ENCODE assay signal across 1 cellular context in the genomic region with DNA sequence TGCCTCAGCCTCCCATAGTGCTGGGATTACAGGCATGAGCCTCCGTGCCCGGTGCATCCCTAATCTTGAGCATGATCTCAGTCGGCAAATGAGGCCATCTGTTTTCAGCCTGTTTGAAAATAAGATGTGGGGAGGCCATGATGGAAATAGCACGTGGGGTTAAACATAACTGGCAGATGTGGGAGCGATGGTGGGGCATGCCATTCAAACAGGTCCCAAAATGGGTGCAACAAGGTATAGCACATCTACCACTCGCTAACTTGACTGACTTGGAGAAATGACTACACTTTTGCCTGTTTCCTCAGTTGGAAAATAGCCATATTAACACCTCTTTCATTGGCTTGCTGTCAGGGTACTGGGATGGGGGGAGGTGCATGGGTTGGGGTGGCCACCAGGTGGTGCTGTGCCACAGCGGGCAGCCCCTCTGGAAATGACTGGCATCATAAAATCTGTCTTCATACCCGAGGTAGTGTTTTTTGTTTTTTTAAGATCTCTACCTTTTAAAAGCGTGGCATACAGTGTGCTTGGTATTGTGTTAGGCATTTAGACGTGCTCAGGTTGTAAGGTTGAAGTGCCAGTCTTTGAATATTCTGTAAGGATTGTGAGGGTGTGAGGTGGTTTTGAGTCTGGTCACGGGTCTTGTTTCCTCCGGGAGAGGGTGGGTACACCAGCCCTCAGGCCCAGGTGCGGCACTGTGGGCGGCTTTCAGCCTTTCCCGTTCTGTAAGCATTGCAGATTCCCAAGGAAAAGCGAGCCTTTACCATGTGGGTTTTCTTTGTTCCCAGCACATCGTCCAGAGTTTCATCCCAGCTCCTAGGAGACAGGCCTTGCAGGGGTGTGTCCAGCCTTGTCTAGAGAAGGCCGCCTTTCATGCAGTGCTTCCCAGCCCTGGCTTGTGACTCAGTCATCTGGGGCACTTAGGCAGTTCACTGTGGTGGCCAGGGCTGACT.
TF ChIP-seq lines count a peak whose summit lies in the region.

No MANE protein-coding gene starts in this region.

TF ChIP-seq in HepG2, 621 proteins besides CTCF, POLR2A, EP300 and RAD21 (continued from another document and continues in another):
- TF ChIP-seq, protein P1, sequence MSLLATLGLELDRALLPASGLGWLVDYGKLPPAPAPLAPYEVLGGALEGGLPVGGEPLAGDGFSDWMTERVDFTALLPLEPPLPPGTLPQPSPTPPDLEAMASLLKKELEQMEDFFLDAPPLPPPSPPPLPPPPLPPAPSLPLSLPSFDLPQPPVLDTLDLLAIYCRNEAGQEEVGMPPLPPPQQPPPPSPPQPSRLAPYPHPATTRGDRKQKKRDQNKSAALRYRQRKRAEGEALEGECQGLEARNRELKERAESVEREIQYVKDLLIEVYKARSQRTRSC (CRISPR knock-in tag; IDR thresholded peaks at IDR 0.05; ENCODE audit: low read depth): no peak
- no peak for TF ChIP-seq ZNF337 (CRISPR knock-in tag; IDR thresholded peaks at IDR 0.05; ENCODE audit: borderline replicate concordance, low read depth)
- no peak for TF ChIP-seq ZNF350 (CRISPR knock-in tag; IDR thresholded peaks at IDR 0.05; ENCODE audit: borderline replicate concordance, low read depth)
- no peak for TF ChIP-seq ZMAT3 (CRISPR knock-in tag; conservative IDR thresholded peaks at IDR 0.05)
- TF ChIP-seq ZZZ3 (CRISPR knock-in tag; IDR thresholded peaks at IDR 0.05; ENCODE audit: borderline replicate concordance): no peak
- no peak for TF ChIP-seq CREB1 (IDR thresholded peaks at IDR 0.05)
- TF ChIP-seq CREB1 (CRISPR knock-in tag; IDR thresholded peaks at IDR 0.05): no peak
- TF ChIP-seq IRF2 (CRISPR knock-in tag; IDR thresholded peaks at IDR 0.05): no peak
- no peak for TF ChIP-seq ZNF564 (CRISPR knock-in tag; IDR thresholded peaks at IDR 0.05)
- TF ChIP-seq, protein P2, sequence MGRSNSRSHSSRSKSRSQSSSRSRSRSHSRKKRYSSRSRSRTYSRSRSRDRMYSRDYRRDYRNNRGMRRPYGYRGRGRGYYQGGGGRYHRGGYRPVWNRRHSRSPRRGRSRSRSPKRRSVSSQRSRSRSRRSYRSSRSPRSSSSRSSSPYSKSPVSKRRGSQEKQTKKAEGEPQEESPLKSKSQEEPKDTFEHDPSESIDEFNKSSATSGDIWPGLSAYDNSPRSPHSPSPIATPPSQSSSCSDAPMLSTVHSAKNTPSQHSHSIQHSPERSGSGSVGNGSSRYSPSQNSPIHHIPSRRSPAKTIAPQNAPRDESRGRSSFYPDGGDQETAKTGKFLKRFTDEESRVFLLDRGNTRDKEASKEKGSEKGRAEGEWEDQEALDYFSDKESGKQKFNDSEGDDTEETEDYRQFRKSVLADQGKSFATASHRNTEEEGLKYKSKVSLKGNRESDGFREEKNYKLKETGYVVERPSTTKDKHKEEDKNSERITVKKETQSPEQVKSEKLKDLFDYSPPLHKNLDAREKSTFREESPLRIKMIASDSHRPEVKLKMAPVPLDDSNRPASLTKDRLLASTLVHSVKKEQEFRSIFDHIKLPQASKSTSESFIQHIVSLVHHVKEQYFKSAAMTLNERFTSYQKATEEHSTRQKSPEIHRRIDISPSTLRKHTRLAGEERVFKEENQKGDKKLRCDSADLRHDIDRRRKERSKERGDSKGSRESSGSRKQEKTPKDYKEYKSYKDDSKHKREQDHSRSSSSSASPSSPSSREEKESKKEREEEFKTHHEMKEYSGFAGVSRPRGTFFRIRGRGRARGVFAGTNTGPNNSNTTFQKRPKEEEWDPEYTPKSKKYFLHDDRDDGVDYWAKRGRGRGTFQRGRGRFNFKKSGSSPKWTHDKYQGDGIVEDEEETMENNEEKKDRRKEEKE (IDR thresholded peaks at IDR 0.05): no peak
- TF ChIP-seq MAZ (IDR thresholded peaks at IDR 0.05; ENCODE audit: borderline replicate concordance, low read depth, low read length): peak; percentile 8; the same call in 1 of the 2 replicates
- no peak for TF ChIP-seq MAZ (CRISPR knock-in tag; IDR thresholded peaks at IDR 0.05; ENCODE audit: low read depth)
- no peak for TF ChIP-seq PHF21A (CRISPR knock-in tag; IDR thresholded peaks at IDR 0.05)
- no peak for TF ChIP-seq CHCHD3 (CRISPR knock-in tag; IDR thresholded peaks at IDR 0.05)
- no peak for TF ChIP-seq CEBPB (IDR thresholded peaks at IDR 0.05; ENCODE audit: borderline replicate concordance, low read depth, low read length)
- peak; percentile 50; the same call in 1 of the 2 replicates for TF ChIP-seq RBFOX2 (IDR thresholded peaks at IDR 0.05; ENCODE audit: low read depth, low read length)
- TF ChIP-seq ZNF776 (CRISPR knock-in tag; IDR thresholded peaks at IDR 0.05): no peak
- TF ChIP-seq SRSF1 (optimal IDR thresholded peaks at IDR 0.05; ENCODE audit: low read depth, low read length): no peak
- no peak for TF ChIP-seq GTF3A (CRISPR knock-in tag; conservative IDR thresholded peaks at IDR 0.05)
- TF ChIP-seq ZFP90 (CRISPR knock-in tag; IDR thresholded peaks at IDR 0.05; ENCODE audit: borderline replicate concordance): no peak
- TF ChIP-seq, protein P3, sequence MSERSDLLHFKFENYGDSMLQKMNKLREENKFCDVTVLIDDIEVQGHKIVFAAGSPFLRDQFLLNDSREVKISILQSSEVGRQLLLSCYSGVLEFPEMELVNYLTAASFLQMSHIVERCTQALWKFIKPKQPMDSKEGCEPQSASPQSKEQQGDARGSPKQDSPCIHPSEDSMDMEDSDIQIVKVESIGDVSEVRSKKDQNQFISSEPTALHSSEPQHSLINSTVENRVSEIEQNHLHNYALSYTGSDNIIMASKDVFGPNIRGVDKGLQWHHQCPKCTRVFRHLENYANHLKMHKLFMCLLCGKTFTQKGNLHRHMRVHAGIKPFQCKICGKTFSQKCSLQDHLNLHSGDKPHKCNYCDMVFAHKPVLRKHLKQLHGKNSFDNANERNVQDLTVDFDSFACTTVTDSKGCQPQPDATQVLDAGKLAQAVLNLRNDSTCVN (CRISPR knock-in tag; IDR thresholded peaks at IDR 0.05; ENCODE audit: borderline replicate concordance): no peak
- TF ChIP-seq KLF16 (CRISPR knock-in tag; IDR thresholded peaks at IDR 0.05): peak in 1 of 2 experiments; percentile 73; a peak in 1 of 4 replicates
- no peak for TF ChIP-seq ADNP (CRISPR knock-in tag; IDR thresholded peaks at IDR 0.05)
- no peak for TF ChIP-seq HDAC1 (CRISPR knock-in tag; IDR thresholded peaks at IDR 0.05)
- TF ChIP-seq ZNF333 (CRISPR knock-in tag; IDR thresholded peaks at IDR 0.05; ENCODE audit: borderline replicate concordance): no peak
- no peak for TF ChIP-seq RAD51 (IDR thresholded peaks at IDR 0.05; ENCODE audit: borderline replicate concordance)
- TF ChIP-seq ZNF558 (CRISPR knock-in tag; IDR thresholded peaks at IDR 0.05; ENCODE audit: borderline replicate concordance): no peak
- TF ChIP-seq MED13 (CRISPR knock-in tag; IDR thresholded peaks at IDR 0.05): no peak
- TF ChIP-seq, protein P4, sequence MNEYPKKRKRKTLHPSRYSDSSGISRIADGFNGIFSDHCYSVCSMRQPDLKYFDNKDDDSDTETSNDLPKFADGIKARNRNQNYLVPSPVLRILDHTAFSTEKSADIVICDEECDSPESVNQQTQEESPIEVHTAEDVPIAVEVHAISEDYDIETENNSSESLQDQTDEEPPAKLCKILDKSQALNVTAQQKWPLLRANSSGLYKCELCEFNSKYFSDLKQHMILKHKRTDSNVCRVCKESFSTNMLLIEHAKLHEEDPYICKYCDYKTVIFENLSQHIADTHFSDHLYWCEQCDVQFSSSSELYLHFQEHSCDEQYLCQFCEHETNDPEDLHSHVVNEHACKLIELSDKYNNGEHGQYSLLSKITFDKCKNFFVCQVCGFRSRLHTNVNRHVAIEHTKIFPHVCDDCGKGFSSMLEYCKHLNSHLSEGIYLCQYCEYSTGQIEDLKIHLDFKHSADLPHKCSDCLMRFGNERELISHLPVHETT (CRISPR knock-in tag; conservative IDR thresholded peaks at IDR 0.05): no peak
- TF ChIP-seq NCOA5 (CRISPR knock-in tag; IDR thresholded peaks at IDR 0.05): no peak
- no peak for TF ChIP-seq MIXL1 (CRISPR knock-in tag; IDR thresholded peaks at IDR 0.05)
- TF ChIP-seq ZNF737 (CRISPR knock-in tag; IDR thresholded peaks at IDR 0.05; ENCODE audit: borderline replicate concordance): no peak
- TF ChIP-seq SP2 (CRISPR knock-in tag; IDR thresholded peaks at IDR 0.05): no peak; the same call in 1 of the 2 replicates
- TF ChIP-seq, protein P5, sequence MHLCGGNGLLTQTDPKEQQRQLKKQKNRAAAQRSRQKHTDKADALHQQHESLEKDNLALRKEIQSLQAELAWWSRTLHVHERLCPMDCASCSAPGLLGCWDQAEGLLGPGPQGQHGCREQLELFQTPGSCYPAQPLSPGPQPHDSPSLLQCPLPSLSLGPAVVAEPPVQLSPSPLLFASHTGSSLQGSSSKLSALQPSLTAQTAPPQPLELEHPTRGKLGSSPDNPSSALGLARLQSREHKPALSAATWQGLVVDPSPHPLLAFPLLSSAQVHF (CRISPR knock-in tag; IDR thresholded peaks at IDR 0.05): no peak
- TF ChIP-seq, protein P6, sequence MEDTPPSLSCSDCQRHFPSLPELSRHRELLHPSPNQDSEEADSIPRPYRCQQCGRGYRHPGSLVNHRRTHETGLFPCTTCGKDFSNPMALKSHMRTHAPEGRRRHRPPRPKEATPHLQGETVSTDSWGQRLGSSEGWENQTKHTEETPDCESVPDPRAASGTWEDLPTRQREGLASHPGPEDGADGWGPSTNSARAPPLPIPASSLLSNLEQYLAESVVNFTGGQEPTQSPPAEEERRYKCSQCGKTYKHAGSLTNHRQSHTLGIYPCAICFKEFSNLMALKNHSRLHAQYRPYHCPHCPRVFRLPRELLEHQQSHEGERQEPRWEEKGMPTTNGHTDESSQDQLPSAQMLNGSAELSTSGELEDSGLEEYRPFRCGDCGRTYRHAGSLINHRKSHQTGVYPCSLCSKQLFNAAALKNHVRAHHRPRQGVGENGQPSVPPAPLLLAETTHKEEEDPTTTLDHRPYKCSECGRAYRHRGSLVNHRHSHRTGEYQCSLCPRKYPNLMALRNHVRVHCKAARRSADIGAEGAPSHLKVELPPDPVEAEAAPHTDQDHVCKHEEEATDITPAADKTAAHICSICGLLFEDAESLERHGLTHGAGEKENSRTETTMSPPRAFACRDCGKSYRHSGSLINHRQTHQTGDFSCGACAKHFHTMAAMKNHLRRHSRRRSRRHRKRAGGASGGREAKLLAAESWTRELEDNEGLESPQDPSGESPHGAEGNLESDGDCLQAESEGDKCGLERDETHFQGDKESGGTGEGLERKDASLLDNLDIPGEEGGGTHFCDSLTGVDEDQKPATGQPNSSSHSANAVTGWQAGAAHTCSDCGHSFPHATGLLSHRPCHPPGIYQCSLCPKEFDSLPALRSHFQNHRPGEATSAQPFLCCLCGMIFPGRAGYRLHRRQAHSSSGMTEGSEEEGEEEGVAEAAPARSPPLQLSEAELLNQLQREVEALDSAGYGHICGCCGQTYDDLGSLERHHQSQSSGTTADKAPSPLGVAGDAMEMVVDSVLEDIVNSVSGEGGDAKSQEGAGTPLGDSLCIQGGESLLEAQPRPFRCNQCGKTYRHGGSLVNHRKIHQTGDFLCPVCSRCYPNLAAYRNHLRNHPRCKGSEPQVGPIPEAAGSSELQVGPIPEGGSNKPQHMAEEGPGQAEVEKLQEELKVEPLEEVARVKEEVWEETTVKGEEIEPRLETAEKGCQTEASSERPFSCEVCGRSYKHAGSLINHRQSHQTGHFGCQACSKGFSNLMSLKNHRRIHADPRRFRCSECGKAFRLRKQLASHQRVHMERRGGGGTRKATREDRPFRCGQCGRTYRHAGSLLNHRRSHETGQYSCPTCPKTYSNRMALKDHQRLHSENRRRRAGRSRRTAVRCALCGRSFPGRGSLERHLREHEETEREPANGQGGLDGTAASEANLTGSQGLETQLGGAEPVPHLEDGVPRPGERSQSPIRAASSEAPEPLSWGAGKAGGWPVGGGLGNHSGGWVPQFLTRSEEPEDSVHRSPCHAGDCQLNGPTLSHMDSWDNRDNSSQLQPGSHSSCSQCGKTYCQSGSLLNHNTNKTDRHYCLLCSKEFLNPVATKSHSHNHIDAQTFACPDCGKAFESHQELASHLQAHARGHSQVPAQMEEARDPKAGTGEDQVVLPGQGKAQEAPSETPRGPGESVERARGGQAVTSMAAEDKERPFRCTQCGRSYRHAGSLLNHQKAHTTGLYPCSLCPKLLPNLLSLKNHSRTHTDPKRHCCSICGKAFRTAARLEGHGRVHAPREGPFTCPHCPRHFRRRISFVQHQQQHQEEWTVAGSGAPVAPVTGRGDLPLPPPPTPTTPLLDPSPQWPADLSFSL (CRISPR knock-in tag; IDR thresholded peaks at IDR 0.05): no peak
- peak; percentile 68 for TF ChIP-seq POLR2G (IDR thresholded peaks at IDR 0.05; ENCODE audit: low read depth, low read length)
- peak; percentile 48; the same call in 1 of the 2 replicates for TF ChIP-seq ERF (CRISPR knock-in tag; IDR thresholded peaks at IDR 0.05)
- TF ChIP-seq, protein P7, sequence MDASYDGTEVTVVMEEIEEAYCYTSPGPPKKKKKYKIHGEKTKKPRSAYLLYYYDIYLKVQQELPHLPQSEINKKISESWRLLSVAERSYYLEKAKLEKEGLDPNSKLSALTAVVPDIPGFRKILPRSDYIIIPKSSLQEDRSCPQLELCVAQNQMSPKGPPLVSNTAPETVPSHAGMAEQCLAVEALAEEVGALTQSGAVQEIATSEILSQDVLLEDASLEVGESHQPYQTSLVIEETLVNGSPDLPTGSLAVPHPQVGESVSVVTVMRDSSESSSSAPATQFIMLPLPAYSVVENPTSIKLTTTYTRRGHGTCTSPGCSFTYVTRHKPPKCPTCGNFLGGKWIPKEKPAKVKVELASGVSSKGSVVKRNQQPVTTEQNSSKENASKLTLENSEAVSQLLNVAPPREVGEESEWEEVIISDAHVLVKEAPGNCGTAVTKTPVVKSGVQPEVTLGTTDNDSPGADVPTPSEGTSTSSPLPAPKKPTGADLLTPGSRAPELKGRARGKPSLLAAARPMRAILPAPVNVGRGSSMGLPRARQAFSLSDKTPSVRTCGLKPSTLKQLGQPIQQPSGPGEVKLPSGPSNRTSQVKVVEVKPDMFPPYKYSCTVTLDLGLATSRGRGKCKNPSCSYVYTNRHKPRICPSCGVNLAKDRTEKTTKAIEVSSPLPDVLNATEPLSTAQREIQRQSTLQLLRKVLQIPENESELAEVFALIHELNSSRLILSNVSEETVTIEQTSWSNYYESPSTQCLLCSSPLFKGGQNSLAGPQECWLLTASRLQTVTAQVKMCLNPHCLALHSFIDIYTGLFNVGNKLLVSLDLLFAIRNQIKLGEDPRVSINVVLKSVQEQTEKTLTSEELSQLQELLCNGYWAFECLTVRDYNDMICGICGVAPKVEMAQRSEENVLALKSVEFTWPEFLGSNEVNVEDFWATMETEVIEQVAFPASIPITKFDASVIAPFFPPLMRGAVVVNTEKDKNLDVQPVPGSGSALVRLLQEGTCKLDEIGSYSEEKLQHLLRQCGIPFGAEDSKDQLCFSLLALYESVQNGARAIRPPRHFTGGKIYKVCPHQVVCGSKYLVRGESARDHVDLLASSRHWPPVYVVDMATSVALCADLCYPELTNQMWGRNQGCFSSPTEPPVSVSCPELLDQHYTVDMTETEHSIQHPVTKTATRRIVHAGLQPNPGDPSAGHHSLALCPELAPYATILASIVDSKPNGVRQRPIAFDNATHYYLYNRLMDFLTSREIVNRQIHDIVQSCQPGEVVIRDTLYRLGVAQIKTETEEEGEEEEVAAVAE (CRISPR knock-in tag; IDR thresholded peaks at IDR 0.05; ENCODE audit: borderline replicate concordance): no peak
- TF ChIP-seq, protein P8, sequence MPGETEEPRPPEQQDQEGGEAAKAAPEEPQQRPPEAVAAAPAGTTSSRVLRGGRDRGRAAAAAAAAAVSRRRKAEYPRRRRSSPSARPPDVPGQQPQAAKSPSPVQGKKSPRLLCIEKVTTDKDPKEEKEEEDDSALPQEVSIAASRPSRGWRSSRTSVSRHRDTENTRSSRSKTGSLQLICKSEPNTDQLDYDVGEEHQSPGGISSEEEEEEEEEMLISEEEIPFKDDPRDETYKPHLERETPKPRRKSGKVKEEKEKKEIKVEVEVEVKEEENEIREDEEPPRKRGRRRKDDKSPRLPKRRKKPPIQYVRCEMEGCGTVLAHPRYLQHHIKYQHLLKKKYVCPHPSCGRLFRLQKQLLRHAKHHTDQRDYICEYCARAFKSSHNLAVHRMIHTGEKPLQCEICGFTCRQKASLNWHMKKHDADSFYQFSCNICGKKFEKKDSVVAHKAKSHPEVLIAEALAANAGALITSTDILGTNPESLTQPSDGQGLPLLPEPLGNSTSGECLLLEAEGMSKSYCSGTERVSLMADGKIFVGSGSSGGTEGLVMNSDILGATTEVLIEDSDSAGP (CRISPR knock-in tag; IDR thresholded peaks at IDR 0.05; ENCODE audit: borderline replicate concordance): no peak
